Comparison of ENCODE assay signal across 1 cellular context in genomic region chr16:69724414-69724873, GRCh38.
TF ChIP-seq lines count a peak whose summit lies in the region.

No MANE protein-coding gene starts in this region.

TF ChIP-seq in HCT116, 20 proteins besides CTCF, POLR2A, EP300 and RAD21 (continued from another document):
- TF ChIP-seq TCF7L2 (IDR thresholded peaks at IDR 0.05; ENCODE audit: borderline replicate concordance, extremely low read depth, insufficient read depth, insufficient read length) (no peak), ZBTB33 (IDR thresholded peaks at IDR 0.05; ENCODE audit: extremely low read depth, insufficient replicate concordance, low read length) (no peak), ELF1 (IDR thresholded peaks at IDR 0.05; ENCODE audit: borderline replicate concordance, low read depth) (no peak)
